Comparison of ENCODE assay signal across 10 cellular contexts in the genomic region with DNA sequence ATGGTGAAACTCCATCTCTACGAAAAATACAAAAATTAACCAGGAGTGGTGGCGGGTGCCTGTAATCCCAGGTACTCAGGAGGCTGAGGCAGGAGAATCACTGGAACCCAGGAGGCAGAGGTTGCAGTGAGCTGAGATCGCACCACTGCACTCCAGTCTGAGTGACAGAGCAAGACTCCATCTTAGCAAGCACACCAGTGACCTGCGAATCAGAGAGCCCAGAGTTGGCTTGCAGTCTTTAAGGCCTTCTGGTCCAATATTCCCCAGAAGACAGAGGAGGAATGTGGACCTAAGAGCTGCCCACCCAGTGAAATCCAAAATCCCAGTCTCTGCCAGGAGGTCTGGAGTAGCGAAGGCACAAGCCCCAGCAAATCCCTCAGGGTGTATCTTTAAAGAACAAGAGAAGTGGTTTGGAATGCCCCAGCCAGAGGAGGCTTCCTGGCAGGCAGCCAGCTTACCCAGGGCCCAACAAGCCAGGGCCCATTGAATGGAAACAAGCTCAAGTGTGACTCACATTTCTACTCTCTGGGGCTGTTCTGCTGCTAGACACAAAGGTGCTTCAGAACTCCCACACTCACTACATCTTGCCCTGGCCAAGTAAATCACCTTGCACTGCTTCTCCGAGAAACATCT. TPM values are rescaled to one million over a fixed set of nuclear protein-coding genes. Genes with fewer than 3 reads are reported as not detected.
DNase-seq lines count a peak whose midpoint lies in the region; FAIRE-seq and TF ChIP-seq lines count a peak whose summit lies in the region.
"Had no signal": no experiment of that assay in that cellular context is flagged by ENCODE, and none has a peak within 500 bp of the region (broad histone marks: within the 10 kb centered on the region; RNA-seq: fewer than 3 reads in every experiment).

No MANE protein-coding gene starts in this region.

- intact Hi-C loops in adrenal gland (cut with DNase I) = no loop called here

- no peak for TF ChIP-seq CTCF in adrenal gland (IDR thresholded peaks at IDR 0.05)

- H3K4me3 Mint-ChIP-seq in CD8-positive, alpha-beta memory T cell = no peak overlapping the region

- CTCF ChIA-PET in CD8-positive, alpha-beta memory T cell (lab: Charles Lee) = no interaction called here

- H3K9me3 Mint-ChIP-seq in CD8-positive, alpha-beta memory T cell = no peaks in the 10 kb centered on the region

- peaks cover 0 to 5% of the 10 kb centered on the region in 2 donors for H3K27me3 Mint-ChIP-seq in CD8-positive, alpha-beta memory T cell

- H3K27me3 ChIP-seq in adrenal gland = no peaks in the 10 kb centered on the region
- H3K27me3 ChIP-seq in CD8-positive, alpha-beta memory T cell (ENCODE audit: insufficient read depth, low read length, poor library complexity, severe bottlenecking) = no peaks in the 10 kb centered on the region
- H3K27me3 ChIP-seq: BLaER1 had no signal

- whole genome bisulfite sequencing in adrenal gland, 4 donors = 93 to 98% (median 96%) methylated on average over 6 of the region's 6 CpGs

- no peak overlapping the region for H3K27ac Mint-ChIP-seq in CD8-positive, alpha-beta memory T cell

- no peaks in the 10 kb centered on the region for H3K9me3 ChIP-seq in adrenal gland (replicated peaks in 1 of 3)
- H3K9me3 ChIP-seq in CD8-positive, alpha-beta memory T cell (ENCODE audit: low read length) = no peaks in the 10 kb centered on the region
- H3K9me3 ChIP-seq: BLaER1 had no signal

- H3K4me1 Mint-ChIP-seq in CD8-positive, alpha-beta memory T cell = no peaks in the 10 kb centered on the region

- no peak overlapping the region for H3K4me3 ChIP-seq in adrenal gland
- no peak overlapping the region for H3K4me3 ChIP-seq in CD8-positive, alpha-beta memory T cell (ENCODE audit: low read length)
- H3K4me3 ChIP-seq: BLaER1, lung had no signal

- DNase-seq in NCI-H82 (lab: John Stamatoyannopoulos, UW) = peak; percentile 42
- DNase-seq in NCI-H82 treated with DMSO at 0.1 percent for 48 hours (lab: John Stamatoyannopoulos, UW; ENCODE audit: unreplicated experiment) = no peak
- peak; percentile 88 for DNase-seq in NCI-H226
- peak in 5 of 7 donors; percentile 18 to 62 (median 26) for DNase-seq in adrenal gland
- peak; percentile 55 for DNase-seq in myocyte (ENCODE audit: low read depth)
- DNase-seq in GM19239 (ENCODE audit: insufficient read length, low spot score) = no peak
- DNase-seq in putamen (ENCODE audit: low spot score) = no peak
- DNase-seq in CD8-positive, alpha-beta memory T cell = no peak

- no peaks in the 10 kb centered on the region for H3K36me3 Mint-ChIP-seq in CD8-positive, alpha-beta memory T cell

- H3K36me3 ChIP-seq in adrenal gland (replicated peaks in 1 of 2) = no peaks in the 10 kb centered on the region
- H3K36me3 ChIP-seq in CD8-positive, alpha-beta memory T cell (ENCODE audit: insufficient read depth, low read length) = no peaks in the 10 kb centered on the region
- H3K36me3 ChIP-seq: BLaER1 had no signal

- H3K4me1 ChIP-seq in adrenal gland (replicated peaks in 1 of 2) = no peaks in the 10 kb centered on the region
- H3K4me1 ChIP-seq in CD8-positive, alpha-beta memory T cell (ENCODE audit: insufficient read depth, low read length) = no peaks in the 10 kb centered on the region
- H3K4me1 ChIP-seq: BLaER1 had no signal

- H3K27ac ChIP-seq in adrenal gland = no peak overlapping the region
- no peak overlapping the region for H3K27ac ChIP-seq in CD8-positive, alpha-beta memory T cell (ENCODE audit: low read depth, low read length)
- H3K27ac ChIP-seq: BLaER1 had no signal

- no peak for TF ChIP-seq POLR2A in adrenal gland (IDR thresholded peaks at IDR 0.05)

- POLR2A ChIA-PET in CD8-positive, alpha-beta memory T cell (lab: Charles Lee) = no interaction called here

- no peak for FAIRE-seq in GM19239 (lab: Jason Lieb, UNC)

RNA-seq across cellular contexts. Expression of a gene that starts 23.9 kb away (rescaled TPM):
- 1 to 10 TPM; 1.9 to 4.8 (median 3.5) TPM for total RNA-seq in adrenal gland
- polyA plus RNA-seq in adrenal gland = 1 to 10 TPM in 2 of 3 donors, under 1 TPM in 1; 0.75 to 1.9 (median 1.9) TPM
- 7.0 and 8.4 TPM in 2 replicates for total RNA-seq in myocyte
- 9.7 TPM for polyA plus RNA-seq in myocyte (2012)
- under 1 TPM; 0.48 to 0.73 TPM for total RNA-seq in CD8-positive, alpha-beta memory T cell
- 0.10 TPM for polyA plus RNA-seq in CD8-positive, alpha-beta memory T cell

Comparison
In these comparisons a context has a peak if more than half of its experiments do, and no peak if none do; other contexts are left out.
1. DNase-seq: peak in NCI-H82 (single experiment), NCI-H226 (single experiment), adrenal gland (5 of 7) and myocyte (single experiment); none in NCI-H82 treated with DMSO at 0.1 percent for 48 hours (single experiment), GM19239 (single experiment), putamen (single experiment) and CD8-positive, alpha-beta memory T cell (0 of 5).